Comparison of ENCODE assay signal across 8 cellular contexts in genomic region chr6:166032366-166033171, GRCh38.
A peak's percentile ranks its signal among the peaks of the same experiment; 100 is the strongest.
DNase-seq lines count a peak whose midpoint lies in the region; ATAC-seq and TF ChIP-seq lines count a peak whose summit lies in the region.

No MANE protein-coding gene starts in this region.

- H3K4me1 Mint-ChIP-seq in H9 = peaks cover 10 to 23% of the 10 kb centered on the region in 2 experiments

- no peak overlapping the region for H4K5ac ChIP-seq in H9 (ENCODE audit: insufficient read length, low read depth, low read length)

- DNase-seq in AG10803 (ENCODE audit: low read depth) (peak; percentile 95), H9 (peak; percentile 76), astrocyte of the cerebellum (ENCODE audit: low read depth) (peak; percentile 72), right lobe of liver (no peak), inferior parietal cortex (ENCODE audit: extremely low spot score) (no peak), COLO668 (lab: John Stamatoyannopoulos, UW; ENCODE audit: unreplicated experiment) (no peak), T1000 (lab: John Stamatoyannopoulos, UW) (no peak)
- no peak for DNase-seq in stimulated activated CD4-positive, alpha-beta T cell treated with anti-CD3 and anti-CD28 coated beads, Interleukin-4, amount 100 ng/mL, for 4 hours

- H4K20me1 ChIP-seq in H9 (ENCODE audit: control insufficient read depth, insufficient read depth, insufficient read length) = no peaks in the 10 kb centered on the region

- H3K36me3 ChIP-seq in right lobe of liver = no peaks in the 10 kb centered on the region

- H3K27ac ChIP-seq in H9 (ENCODE audit: insufficient read length, low read depth, low read length) (no peak overlapping the region), right lobe of liver (no peak overlapping the region)

- H3K4me1 ChIP-seq in H9 (ENCODE audit: insufficient read depth, low read length) (no peaks in the 10 kb centered on the region), right lobe of liver (no peaks in the 10 kb centered on the region)

- H3K14ac ChIP-seq in H9 (ENCODE audit: insufficient read depth, low read length) = peak overlapping the region; percentile 59; the same call in 1 of the 2 replicates

- intact Hi-C loops in right lobe of liver (cut with DNase I) = no loop called here

- H3K4me3 Mint-ChIP-seq in H9 = no peak overlapping the region

- TF ChIP-seq CTCF in AG10803 (conservative IDR thresholded peaks at IDR 0.05; ENCODE audit: low read length) = peak; percentile 58
- TF ChIP-seq CTCF in H9 (conservative IDR thresholded peaks at IDR 0.05) = peak; percentile 63
- TF ChIP-seq CTCF in astrocyte of the cerebellum (IDR thresholded peaks at IDR 0.05; ENCODE audit: low read depth, low read length, missing control alignments) = peak; percentile 29
- TF ChIP-seq CTCF in right lobe of liver (IDR thresholded peaks at IDR 0.05) = no peak

- no peak overlapping the region for H3K4ac ChIP-seq in H9 (ENCODE audit: low read depth, low read length)

- H3K4me2 ChIP-seq in H9 (ENCODE audit: insufficient read depth, insufficient read length, low read length) = no peak overlapping the region

- no peak overlapping the region for H3T11ph ChIP-seq in H9 (ENCODE audit: low read length)

- H3K9me3 ChIP-seq in H9 (ENCODE audit: control insufficient read depth, low read depth, low read length) (no peaks in the 10 kb centered on the region), right lobe of liver (no peaks in the 10 kb centered on the region)

- H3K9ac ChIP-seq in H9 (ENCODE audit: extremely low read depth, insufficient read length, low read length) = no peak overlapping the region

- H3K27ac Mint-ChIP-seq in H9 = peak overlapping the region; percentile 69 to 87 (median 85); a peak in 4 of 7 replicates

- peaks cover 3 to 10% (median 3%) of the 10 kb centered on the region in 3 experiments for H3K36me3 Mint-ChIP-seq in H9 (ENCODE audit: insufficient read depth in 1 of 3, low read depth in 3 of 3)

- H2BK20ac ChIP-seq in H9 (ENCODE audit: low read depth, low read length, poor library complexity, severe bottlenecking) = no peak overlapping the region

- H3K23ac ChIP-seq in H9 (ENCODE audit: insufficient read length, low read depth, low read length) = no peak overlapping the region

- no peak for TF ChIP-seq POLR2A in right lobe of liver (IDR thresholded peaks at IDR 0.05)

- H3K9me3 Mint-ChIP-seq in H9 = peaks cover 8 to 10% of the 10 kb centered on the region in 2 experiments

- H3K56ac ChIP-seq in H9 (ENCODE audit: insufficient read length, low read depth, low read length) = no peak overlapping the region

- no CpG with 5 or more reads among the region's 9 CpGs for WGBS in H9 (ENCODE audit: extremely low coverage, insufficient read length, low lambda C conversion rate)
- 50% methylated on average over 8 of the region's 9 CpGs for WGBS in right lobe of liver (ENCODE audit: insufficient coverage, low coverage, low lambda C conversion rate, missing lambda C conversion rate)

- H2BK120ac ChIP-seq in H9 (ENCODE audit: low read depth, low read length, poor library complexity, severe bottlenecking) = no peak overlapping the region

- in situ Hi-C loops in astrocyte of the cerebellum (cut with HindIII; ENCODE audit: low sequenced_read_pairs) = no loop called here

- no peak overlapping the region for H2BK15ac ChIP-seq in H9 (ENCODE audit: low read depth, low read length)

- no peaks in the 10 kb centered on the region for H3K27me3 Mint-ChIP-seq in H9 (ENCODE audit: low read depth)

- ATAC-seq in right lobe of liver = peak; percentile 41 to 69 (median 64)

- no peaks in the 10 kb centered on the region for H3K79me2 ChIP-seq in H9 (ENCODE audit: insufficient read depth, low read length)

- peak overlapping the region; percentile 59 for H2BK12ac ChIP-seq in H9 (ENCODE audit: insufficient read length, low read depth, low read length)

- H3K27me3 ChIP-seq in H9 (ENCODE audit: insufficient read depth, low read length) (no peaks in the 10 kb centered on the region), right lobe of liver (no peaks in the 10 kb centered on the region)

- H3K4me3 ChIP-seq in AG10803 (ENCODE audit: low read length) = peak overlapping the region; percentile 11; the same call in 1 of the 2 replicates
- no peak overlapping the region for H3K4me3 ChIP-seq in astrocyte of the cerebellum (ENCODE audit: low read depth, low read length)
- H3K4me3 ChIP-seq in right lobe of liver = no peak overlapping the region

- H3K18ac ChIP-seq in H9 (ENCODE audit: insufficient read length, low read depth, low read length) = peak overlapping the region; percentile 63

- no peaks in the 10 kb centered on the region for H3K23me2 ChIP-seq in H9 (ENCODE audit: insufficient read length, low read depth, low read length, poor library complexity, severe bottlenecking)

- no peak overlapping the region for H2BK5ac ChIP-seq in H9 (ENCODE audit: insufficient read length, low read length)

- H2AK5ac ChIP-seq in H9 (ENCODE audit: insufficient read length, low read length) = no peak overlapping the region

- peak overlapping the region; percentile 24 for H2AFZ ChIP-seq in H9 (ENCODE audit: low read length)

- H4K8ac ChIP-seq in H9 (replicated peaks; ENCODE audit: insufficient read length, low read depth, low read length) = no peak overlapping the region

- no peaks in the 10 kb centered on the region for H3K79me1 ChIP-seq in H9 (ENCODE audit: insufficient read depth, low read depth, low read length, poor library complexity, severe bottlenecking)

- H4K91ac ChIP-seq in H9 (ENCODE audit: insufficient read length, low read depth, low read length) = no peak overlapping the region

Comparison
In these comparisons a context has a peak if more than half of its experiments do, and no peak if none do; other contexts are left out.
1. DNase-seq: peak in AG10803 (single experiment), H9 (single experiment) and astrocyte of the cerebellum (single experiment); none in right lobe of liver (0 of 3), inferior parietal cortex (single experiment), COLO668 (single experiment), stimulated activated CD4-positive, alpha-beta T cell treated with anti-CD3 and anti-CD28 coated beads, Interleukin-4, amount 100 ng/mL, for 4 hours (0 of 2) and T1000 (single experiment).
2. CTCF ChIP-seq: peak in AG10803 (single experiment), H9 (single experiment) and astrocyte of the cerebellum (single experiment); none in right lobe of liver (0 of 4).